In genomic region chr19:9075064-9075964, GRCh38 we compare ENCODE assay signal across 1 cellular context.
A peak's percentile ranks its signal among the peaks of the same experiment; 100 is the strongest.
TF ChIP-seq lines count a peak whose summit lies in the region.

No MANE protein-coding gene starts in this region.

TF ChIP-seq in K562, 482 proteins besides CTCF, POLR2A, EP300 and RAD21 (continued from another document and continues in another):
- TF ChIP-seq RERE (CRISPR knock-in tag; IDR thresholded peaks at IDR 0.05; ENCODE audit: borderline replicate concordance) (no peak), UBTF (IDR thresholded peaks at IDR 0.05; ENCODE audit: borderline replicate concordance in 1 of 2, low read depth in 2 of 2, low read length in 2 of 2) (peak in 1 of 2 experiments; percentile 57; a peak in 1 of 4 replicates), CSDE1 (IDR thresholded peaks at IDR 0.05) (no peak), CEBPG (CRISPR knock-in tag; IDR thresholded peaks at IDR 0.05) (no peak), CEBPG (tag; conservative IDR thresholded peaks at IDR 0.05 in 1 of 2, IDR thresholded peaks at IDR 0.05 in 1 of 2) (no peak), HDAC3 (IDR thresholded peaks at IDR 0.05; ENCODE audit: borderline replicate concordance, partially characterized antibody) (peak; percentile 29), PRDM10 (IDR thresholded peaks at IDR 0.05; ENCODE audit: partially characterized antibody) (peak; percentile 73), ETV6 (IDR thresholded peaks at IDR 0.05; ENCODE audit: borderline replicate concordance in 1 of 2, low read depth in 2 of 2, low read length in 1 of 2) (no peak), ETV6 (CRISPR knock-in tag; IDR thresholded peaks at IDR 0.05; ENCODE audit: borderline replicate concordance) (no peak), SREBF2 (CRISPR knock-in tag; IDR thresholded peaks at IDR 0.05) (no peak), BRD9 (IDR thresholded peaks at IDR 0.05; ENCODE audit: low read depth, partially characterized antibody) (no peak), ZNF165 (CRISPR knock-in tag; IDR thresholded peaks at IDR 0.05; ENCODE audit: borderline replicate concordance) (no peak), TCF7L2 (IDR thresholded peaks at IDR 0.05; ENCODE audit: low read depth, low read length) (no peak), E2F3 (CRISPR knock-in tag; IDR thresholded peaks at IDR 0.05) (no peak), FOXO4 (CRISPR knock-in tag; IDR thresholded peaks at IDR 0.05) (no peak), KLF10 (CRISPR knock-in tag; IDR thresholded peaks at IDR 0.05) (no peak), IFI16 (CRISPR knock-in tag; IDR thresholded peaks at IDR 0.05) (no peak), MBD2 (IDR thresholded peaks at IDR 0.05; ENCODE audit: borderline replicate concordance, low read depth) (no peak), ZBTB34 (CRISPR knock-in tag; IDR thresholded peaks at IDR 0.05) (no peak), ZEB2 (IDR thresholded peaks at IDR 0.05) (peak; percentile 85; the same call in 1 of the 2 replicates), ZBTB40 (IDR thresholded peaks at IDR 0.05) (no peak), ZBTB40 (CRISPR knock-in tag; IDR thresholded peaks at IDR 0.05) (no peak), MEIS2 (IDR thresholded peaks at IDR 0.05; ENCODE audit: partially characterized antibody) (no peak), POLR3G (IDR thresholded peaks at IDR 0.05; ENCODE audit: extremely low read depth, insufficient read length, insufficient replicate concordance) (no peak), KDM5B (IDR thresholded peaks at IDR 0.05; ENCODE audit: insufficient replicate concordance, low read depth, low read length) (no peak), TGIF2 (CRISPR knock-in tag; IDR thresholded peaks at IDR 0.05) (no peak), GTF2E2 (tag; IDR thresholded peaks at IDR 0.05) (no peak), MAFG (tag; conservative IDR thresholded peaks at IDR 0.05) (peak; percentile 29; the same call in 1 of the 2 replicates), HDAC2 (IDR thresholded peaks at IDR 0.05) (peak; percentile 78), TCF7 (IDR thresholded peaks at IDR 0.05; ENCODE audit: borderline replicate concordance) (peak; percentile 85), RB1 (IDR thresholded peaks at IDR 0.05; ENCODE audit: low read depth) (no peak), CHD2 (IDR thresholded peaks at IDR 0.05; ENCODE audit: low read depth, low read length) (no peak), HDGF (IDR thresholded peaks at IDR 0.05) (no peak), FOXA1 (IDR thresholded peaks at IDR 0.05; ENCODE audit: borderline replicate concordance) (no peak), ZFP30 (CRISPR knock-in tag; IDR thresholded peaks at IDR 0.05; ENCODE audit: borderline replicate concordance) (no peak), MXI1 (IDR thresholded peaks at IDR 0.05; ENCODE audit: low read depth, low read length) (no peak), MED1 (CRISPR knock-in tag; IDR thresholded peaks at IDR 0.05; ENCODE audit: borderline replicate concordance) (no peak), EZH2 (IDR thresholded peaks at IDR 0.05; ENCODE audit: borderline replicate concordance, low read depth, low read length) (no peak), PURB (CRISPR knock-in tag; IDR thresholded peaks at IDR 0.05; ENCODE audit: low read depth) (no peak)
